In the genomic region with DNA sequence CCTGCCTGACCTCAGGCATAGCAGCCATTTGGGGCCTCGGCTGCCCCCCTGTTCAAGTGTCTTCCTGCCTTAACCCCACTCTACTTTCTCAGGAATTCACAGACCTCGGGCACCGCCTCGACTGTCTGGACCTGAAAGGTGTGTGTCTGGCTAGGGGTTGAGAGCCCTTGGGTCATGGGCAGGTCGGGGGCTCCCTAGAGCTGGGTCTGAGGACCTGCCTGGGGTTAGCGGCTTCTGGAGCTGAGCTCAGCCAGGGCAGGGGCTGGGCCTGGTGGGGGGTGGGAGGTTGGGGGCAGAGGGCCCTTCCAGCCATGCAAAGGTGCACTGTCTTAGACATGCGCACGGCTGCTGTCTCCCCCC, we compare ENCODE assay signal across 32 cellular contexts. TPM values are rescaled to one million over a fixed set of nuclear protein-coding genes. Genes with fewer than 3 reads are reported as not detected.
"Had no signal": no experiment of that assay in that cellular context is flagged by ENCODE, and none has a peak within 500 bp of the region (broad histone marks: within the 10 kb centered on the region; RNA-seq: fewer than 3 reads in every experiment).

No MANE protein-coding gene starts in this region.

- H3K4me2 ChIP-seq: PC-9 had no signal

- H3K27ac ChIP-seq: PC-9, VCaP had no signal

- H2AFZ ChIP-seq: PC-9 had no signal

- FAIRE-seq: colon, RCC 7860 had no signal

- H3K27me3 Mint-ChIP-seq: activated CD8-positive, alpha-beta memory T cell treated with anti-CD3 and anti-CD28 coated beads, Interleukin-2, amount 10 ng/mL, durations not matched to agents 7 days and 5 days; activated naive CD4-positive, alpha-beta T cell treated with anti-CD3 and anti-CD28 coated beads, Interleukin-2, amount 10 ng/mL, durations not matched to agents 7 days and 5 days; activated naive CD8-positive, alpha-beta T cell; activated naive CD8-positive, alpha-beta T cell treated with anti-CD3 and anti-CD28 coated beads, Interleukin-2, amount 50 U/mL, for 24 hours; brain had no signal

- H3K9me3 Mint-ChIP-seq: activated naive CD4-positive, alpha-beta T cell treated with anti-CD3 and anti-CD28 coated beads, Interleukin-2, amount 10 ng/mL, durations not matched to agents 7 days and 5 days; activated naive CD8-positive, alpha-beta T cell treated with anti-CD3 and anti-CD28 coated beads, Interleukin-2, amount 50 U/mL, for 24 hours; brain had no signal

- H3K4me3 Mint-ChIP-seq: activated CD8-positive, alpha-beta memory T cell treated with anti-CD3 and anti-CD28 coated beads, Interleukin-2, amount 10 ng/mL, durations not matched to agents 7 days and 5 days; activated naive CD4-positive, alpha-beta T cell treated with anti-CD3 and anti-CD28 coated beads, Interleukin-2, amount 10 ng/mL, durations not matched to agents 7 days and 5 days; activated naive CD8-positive, alpha-beta T cell; activated naive CD8-positive, alpha-beta T cell treated with anti-CD3 and anti-CD28 coated beads, Interleukin-2, amount 50 U/mL, for 24 hours; brain had no signal

- H3K4me1 Mint-ChIP-seq: activated naive CD4-positive, alpha-beta T cell treated with anti-CD3 and anti-CD28 coated beads, Interleukin-2, amount 10 ng/mL, durations not matched to agents 7 days and 5 days had no signal

- ATAC-seq: activated CD8-positive, alpha-beta memory T cell treated with anti-CD3 and anti-CD28 coated beads, Interleukin-2, amount 10 ng/mL, durations not matched to agents 7 days and 5 days; activated naive CD8-positive, alpha-beta T cell treated with anti-CD3 and anti-CD28 coated beads, Interleukin-2, amount 50 U/mL, for 24 hours had no signal

- H3K4me3 ChIP-seq: PC-9 had no signal

- DNase-seq: activated CD4-positive, alpha-beta T cell treated with anti-CD3 and anti-CD28 coated beads for 1 hour; activated CD4-positive, alpha-beta T cell treated with anti-CD3 and anti-CD28 coated beads for 48 hours; activated CD4-positive, alpha-beta T cell treated with anti-CD3 and anti-CD28 coated beads, Interleukin-2, amount 50 U/mL, for 48 hours; activated CD4-positive, CD25-positive, alpha-beta regulatory T cell; activated CD8-positive, alpha-beta memory T cell treated with anti-CD3 and anti-CD28 coated beads for 24 hours; activated CD8-positive, alpha-beta memory T cell treated with anti-CD3 and anti-CD28 coated beads, Interleukin-2, amount 10 ng/mL, durations not matched to agents 7 days and 5 days; activated CD8-positive, alpha-beta memory T cell treated with anti-CD3 and anti-CD28 coated beads, Interleukin-2, amount 50 U/mL, for 48 hours; activated effector memory CD4-positive, alpha-beta T cell treated with Interleukin-2 at 50 U/mL for 16 hours; activated naive CD4-positive, alpha-beta T cell treated with anti-CD3 and anti-CD28 coated beads, Interleukin-2, amount 10 ng/mL, durations not matched to agents 7 days and 5 days; activated naive CD8-positive, alpha-beta T cell treated with anti-CD3 and anti-CD28 coated beads, Interleukin-2, amount 50 U/mL, for 24 hours; activated T-cell treated with anti-CD3 and anti-CD28 coated beads, Interleukin-2, amount 50 U/mL, for 48 hours; anterior cingulate cortex; central memory CD4-positive, alpha-beta T cell; NCI-H1105; NCI-H1417 treated with DMSO at 0.1 percent for 48 hours; NCI-H187 treated with DMSO at 0.1 percent for 48 hours; NCI-H2081; NCI-H2171 treated with DMSO at 0.1 percent for 48 hours; NCI-H2227 treated with DMSO at 0.1 percent for 48 hours; NCI-H446 treated with DMSO at 0.1 percent for 48 hours; NCI-H524 treated with DMSO at 0.1 percent for 48 hours; PC-9; Right ventricle myocardium superior; SW 1271; T-helper 1 cell; T-helper 2 cell; T-helper 9 cell had no signal

- H3K27ac Mint-ChIP-seq: activated CD8-positive, alpha-beta memory T cell treated with anti-CD3 and anti-CD28 coated beads, Interleukin-2, amount 10 ng/mL, durations not matched to agents 7 days and 5 days; activated naive CD4-positive, alpha-beta T cell treated with anti-CD3 and anti-CD28 coated beads, Interleukin-2, amount 10 ng/mL, durations not matched to agents 7 days and 5 days; activated naive CD8-positive, alpha-beta T cell; activated naive CD8-positive, alpha-beta T cell treated with anti-CD3 and anti-CD28 coated beads, Interleukin-2, amount 50 U/mL, for 24 hours had no signal

RNA-seq across cellular contexts. Expression of a gene that starts 20.7 kb away (rescaled TPM):
- total RNA-seq: Right ventricle myocardium superior had no signal
